Comparison of ENCODE assay signal across 10 cellular contexts in the genomic region with DNA sequence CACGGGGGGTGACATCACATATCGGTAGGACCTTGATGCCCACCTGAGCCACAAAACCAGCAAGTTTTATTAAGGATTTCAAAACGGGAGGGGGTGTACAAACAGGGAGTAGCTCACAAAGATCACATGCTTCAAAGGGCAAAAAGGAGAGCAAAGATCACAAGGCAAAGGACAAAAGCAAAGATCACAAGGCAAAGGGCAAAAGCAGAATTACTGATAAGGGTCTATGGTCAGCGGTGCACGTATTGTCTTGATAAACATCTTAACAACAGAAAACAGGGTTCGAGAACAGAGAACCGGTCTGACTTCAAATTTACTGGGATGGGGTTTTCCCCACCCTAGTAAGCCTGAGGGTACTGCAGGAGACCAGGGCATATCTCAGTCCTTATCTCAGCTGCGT.
"Had no signal": no experiment of that assay in that cellular context is flagged by ENCODE, and none has a peak within 500 bp of the region (broad histone marks: within the 10 kb centered on the region; RNA-seq: fewer than 3 reads in every experiment).

No MANE protein-coding gene starts in this region.

- H3K27ac ChIP-seq: GM23248, KMS-11 had no signal

- H3K4me2 ChIP-seq: KMS-11 had no signal

- H3K9me3 ChIP-seq: HAP-1 had no signal

- FAIRE-seq: HTR-8/SVneo had no signal

- H2AFZ ChIP-seq: GM23248 had no signal

- H3K36me3 ChIP-seq: HAP-1 had no signal

- ATAC-seq: HCT116 had no signal

- H3K9ac ChIP-seq: GM23248, KMS-11 had no signal

- H3K9me3 Mint-ChIP-seq: HFFc6 had no signal

- H3K4me3 ChIP-seq: GM23248, HAP-1 had no signal

- H3K27ac Mint-ChIP-seq: HFFc6, IgD-negative memory B cell had no signal

- H3K4me1 ChIP-seq: HAP-1 had no signal

- H3K4me3 Mint-ChIP-seq: HFFc6, IgD-negative memory B cell had no signal

- DNase-seq: GM23248, GOT3, H7, HFFc6, KBM-7 had no signal
